Comparison of ENCODE assay signal across 25 cellular contexts in genomic region chr1:81554534-81554933, GRCh38.
"Had no signal": no experiment of that assay in that cellular context is flagged by ENCODE, and none has a peak within 500 bp of the region (broad histone marks: within the 10 kb centered on the region; RNA-seq: fewer than 3 reads in every experiment).

No MANE protein-coding gene starts in this region.

- H3K4me1 Mint-ChIP-seq: activated naive CD4-positive, alpha-beta T cell treated with anti-CD3 and anti-CD28 coated beads, Interleukin-2, amount 10 ng/mL, durations not matched to agents 7 days and 5 days; central memory CD8-positive, alpha-beta T cell had no signal

- H3K9me3 ChIP-seq: MG63, SJSA1, SK-N-SH had no signal

- H3K4me2 ChIP-seq: SK-N-SH had no signal

- H3K27me3 Mint-ChIP-seq: activated CD4-positive, alpha-beta memory T cell treated with anti-CD3 and anti-CD28 coated beads for 36 hours; activated naive CD4-positive, alpha-beta T cell treated with anti-CD3 and anti-CD28 coated beads, Interleukin-2, amount 10 ng/mL, durations not matched to agents 7 days and 5 days; activated naive CD8-positive, alpha-beta T cell; central memory CD8-positive, alpha-beta T cell had no signal

- H3K36me3 Mint-ChIP-seq: activated CD4-positive, alpha-beta memory T cell treated with anti-CD3 and anti-CD28 coated beads for 36 hours; activated naive CD4-positive, alpha-beta T cell treated with anti-CD3 and anti-CD28 coated beads, Interleukin-2, amount 10 ng/mL, durations not matched to agents 7 days and 5 days; activated naive CD8-positive, alpha-beta T cell; WTC11 had no signal

- H3K4me3 Mint-ChIP-seq: activated CD4-positive, alpha-beta memory T cell treated with anti-CD3 and anti-CD28 coated beads for 36 hours; activated naive CD4-positive, alpha-beta T cell treated with anti-CD3 and anti-CD28 coated beads, Interleukin-2, amount 10 ng/mL, durations not matched to agents 7 days and 5 days; activated naive CD8-positive, alpha-beta T cell; activated T-cell treated with anti-CD3 and anti-CD28 coated beads, Interleukin-2, amount 50 U/mL, for 4 hours; central memory CD8-positive, alpha-beta T cell; T-helper 1 cell treated with Interleukin-12 subunit alpha and Interleukin-12 subunit beta and Interleukin-4 antibody, amounts not matched to agents 30 μg/mL and 1 μg/mL, for 36 hours; T-helper 2 cell treated with Interferon-gamma antibody and Interleukin-4, amounts not matched to agents 5 μg/mL and 100 μg/mL, for 36 hours; WTC11 had no signal

- H3K4me3 ChIP-seq: MG63, SJSA1 had no signal

- H3K27me3 ChIP-seq: brain microvascular endothelial cell, MG63, SJSA1 had no signal

- DNase-seq: activated CD4-positive, alpha-beta memory T cell treated with anti-CD3 and anti-CD28 coated beads for 36 hours; activated CD4-positive, alpha-beta T cell treated with anti-CD3 and anti-CD28 coated beads for 4 hours; activated CD4-positive, alpha-beta T cell treated with anti-CD3 and anti-CD28 coated beads, Interleukin-2, amount 50 U/mL, for 1 hour; activated CD8-positive, alpha-beta memory T cell treated with anti-CD3 and anti-CD28 coated beads, Interleukin-2, amount 50 U/mL, for 4 hours; activated effector memory CD4-positive, alpha-beta T cell treated with Interleukin-2 at 50 U/mL for 16 hours; activated naive CD4-positive, alpha-beta T cell treated with anti-CD3 and anti-CD28 coated beads, Interleukin-2, amount 10 ng/mL, durations not matched to agents 7 days and 5 days; activated T-cell treated with anti-CD3 and anti-CD28 coated beads for 4 hours; activated T-cell treated with anti-CD3 and anti-CD28 coated beads, Interleukin-2, amount 50 U/mL, for 4 hours; amniotic stem cell; aorta; brain microvascular endothelial cell; Karpas-422; KBM-7; MG63; NCI-H1048; NCI-H2171; NCI-H524; NCI-H69; SK-N-SH had no signal

- H3K9ac ChIP-seq: SK-N-SH had no signal

- H3K27ac ChIP-seq: brain microvascular endothelial cell, SJSA1 had no signal

- H3K27ac Mint-ChIP-seq: activated CD4-positive, alpha-beta memory T cell treated with anti-CD3 and anti-CD28 coated beads for 36 hours; activated naive CD4-positive, alpha-beta T cell treated with anti-CD3 and anti-CD28 coated beads, Interleukin-2, amount 10 ng/mL, durations not matched to agents 7 days and 5 days; activated naive CD8-positive, alpha-beta T cell; T-helper 1 cell treated with Interleukin-12 subunit alpha and Interleukin-12 subunit beta and Interleukin-4 antibody, amounts not matched to agents 30 μg/mL and 1 μg/mL, for 36 hours; T-helper 2 cell treated with Interferon-gamma antibody and Interleukin-4, amounts not matched to agents 5 μg/mL and 100 μg/mL, for 36 hours; WTC11 had no signal

- H3K4me1 ChIP-seq: SJSA1 had no signal

- H3K36me3 ChIP-seq: brain microvascular endothelial cell, MG63, SJSA1 had no signal

- H3K9me3 Mint-ChIP-seq: activated CD4-positive, alpha-beta memory T cell treated with anti-CD3 and anti-CD28 coated beads for 36 hours; activated naive CD4-positive, alpha-beta T cell treated with anti-CD3 and anti-CD28 coated beads, Interleukin-2, amount 10 ng/mL, durations not matched to agents 7 days and 5 days; activated T-cell treated with anti-CD3 and anti-CD28 coated beads, Interleukin-2, amount 50 U/mL, for 4 hours; T-helper 1 cell treated with Interleukin-12 subunit alpha and Interleukin-12 subunit beta and Interleukin-4 antibody, amounts not matched to agents 30 μg/mL and 1 μg/mL, for 36 hours; T-helper 2 cell treated with Interferon-gamma antibody and Interleukin-4, amounts not matched to agents 5 μg/mL and 100 μg/mL, for 36 hours; WTC11 had no signal
